22 cellular contexts compared by ENCODE assay signal in genomic region chr19:54460230-54461005, GRCh38. TPM values are rescaled to one million over a fixed set of nuclear protein-coding genes. Genes with fewer than 3 reads are reported as not detected.
DNase-seq lines count a peak whose midpoint lies in the region; ATAC-seq and TF ChIP-seq lines count a peak whose summit lies in the region.
"Had no signal": no experiment of that assay in that cellular context is flagged by ENCODE, and none has a peak within 500 bp of the region (broad histone marks: within the 10 kb centered on the region; RNA-seq: fewer than 3 reads in every experiment).

No MANE protein-coding gene starts in this region.

- no peaks in the 10 kb centered on the region for H3K27me3 ChIP-seq in BLaER1 treated with 17β-estradiol and CSF1 and Interleukin-3, amounts not matched to agents 10 nM and 100 nM
- H3K27me3 ChIP-seq in endodermal cell (ENCODE audit: control insufficient read depth, insufficient read depth, low read length, poor library complexity, severe bottlenecking), result no peaks in the 10 kb centered on the region
- peaks cover 0 to 2% (median 0%) of the 10 kb centered on the region in 3 donors for H3K27me3 ChIP-seq in psoas muscle (ENCODE audit: insufficient read depth in 3 of 3, low read length in 2 of 3)
- H3K27me3 ChIP-seq: Peyer's patch had no signal

- H3K27ac ChIP-seq in BLaER1 treated with 17β-estradiol and CSF1 and Interleukin-3, amounts not matched to agents 10 nM and 100 nM, result peak overlapping the region in 6 of 11 experiments; percentile 2 to 47 (median 14); a peak in 9 of 22 replicates
- H3K27ac ChIP-seq in endodermal cell (ENCODE audit: low read depth, low read length) (no peak overlapping the region), psoas muscle (no peak overlapping the region)
- H3K27ac ChIP-seq: thoracic aorta, WERI-Rb-1 had no signal

- H3K9me3 ChIP-seq in BLaER1 treated with 17β-estradiol and CSF1 and Interleukin-3, amounts not matched to agents 10 nM and 100 nM (replicated peaks in 1 of 11), result no peaks in the 10 kb centered on the region
- H3K9me3 ChIP-seq in endodermal cell (ENCODE audit: control insufficient read depth, low read length) (no peaks in the 10 kb centered on the region), psoas muscle (no peaks in the 10 kb centered on the region)
- H3K9me3 ChIP-seq: thoracic aorta had no signal

- peak overlapping the region; percentile 94 to 100 (median 99) for H3K4me2 ChIP-seq in BLaER1 treated with 17β-estradiol and CSF1 and Interleukin-3, amounts not matched to agents 10 nM and 100 nM

- intact Hi-C loops in psoas muscle (cut with DNase I), result loop anchor here in 1 of 2 donors (10.0 kb wide), 1 partner anchor 476 kb away; no protein-coding TSS in a partner anchor

- H3K27ac Mint-ChIP-seq in IgD-negative memory B cell, result peak overlapping the region in 2 of 3 donors; percentile 59 to 76
- no peak overlapping the region for H3K27ac Mint-ChIP-seq in endodermal cell

- H3K36me3 Mint-ChIP-seq in IgD-negative memory B cell (peaks cover 5% of the 10 kb centered on the region), endodermal cell (ENCODE audit: low read depth) (peaks cover 49% of the 10 kb centered on the region)

- H3K36me3 ChIP-seq in BLaER1 treated with 17β-estradiol and CSF1 and Interleukin-3, amounts not matched to agents 10 nM and 100 nM, result peaks cover 65 to 70% (median 68%) of the 10 kb centered on the region in 11 experiments
- H3K36me3 ChIP-seq in endodermal cell (ENCODE audit: control insufficient read depth, insufficient read depth, low read length) (peaks cover 55% of the 10 kb centered on the region), psoas muscle (ENCODE audit: insufficient read depth in 1 of 2, low read depth in 1 of 2) (peaks cover 7 to 69% of the 10 kb centered on the region in 2 donors)

- H3K4me1 Mint-ChIP-seq in IgD-negative memory B cell (peaks cover 9 to 13% (median 12%) of the 10 kb centered on the region in 3 donors), endodermal cell (no peaks in the 10 kb centered on the region)

- 95 to 97% methylated on average over 12 to 36 of the region's 39 CpGs for WGBS in endodermal cell (ENCODE audit: insufficient coverage in 1 of 2, insufficient read length in 1 of 2), 2 experiments
- WGBS in psoas muscle, 3 donors, result 80 to 87% (median 82%) methylated on average over 26 to 39 of the region's 39 CpGs

- peaks cover 50 to 75% (median 62%) of the 10 kb centered on the region in 10 experiments for H3K4me1 ChIP-seq in BLaER1 treated with 17β-estradiol and CSF1 and Interleukin-3, amounts not matched to agents 10 nM and 100 nM
- H3K4me1 ChIP-seq in endodermal cell (ENCODE audit: control insufficient read depth, insufficient read depth, low read length), result no peaks in the 10 kb centered on the region
- H3K4me1 ChIP-seq in psoas muscle, result peaks cover 9% of the 10 kb centered on the region

- H3K4me3 Mint-ChIP-seq in IgD-negative memory B cell (peak overlapping the region in 2 of 4 donors; percentile 28 to 54), endodermal cell (no peak overlapping the region)

- peaks cover 68 to 76% (median 71%) of the 10 kb centered on the region in 11 experiments for H4K20me1 ChIP-seq in BLaER1 treated with 17β-estradiol and CSF1 and Interleukin-3, amounts not matched to agents 10 nM and 100 nM

- TF ChIP-seq CTCF in endodermal cell (conservative IDR thresholded peaks at IDR 0.05) (no peak), psoas muscle (IDR thresholded peaks at IDR 0.05) (no peak)

- no peaks in the 10 kb centered on the region for H3K27me3 Mint-ChIP-seq in IgD-negative memory B cell
- H3K27me3 Mint-ChIP-seq in endodermal cell (ENCODE audit: insufficient read depth), result peaks cover 3% of the 10 kb centered on the region
- H3K27me3 Mint-ChIP-seq: activated CD8-positive, alpha-beta T cell treated with anti-CD3 and anti-CD28 coated beads for 36 hours had no signal

- H3K9me3 Mint-ChIP-seq in IgD-negative memory B cell, result no peaks in the 10 kb centered on the region
- peaks cover 2% of the 10 kb centered on the region for H3K9me3 Mint-ChIP-seq in endodermal cell
- H3K9me3 Mint-ChIP-seq: activated CD8-positive, alpha-beta T cell treated with anti-CD3 and anti-CD28 coated beads for 36 hours had no signal

- peak overlapping the region in 5 of 10 experiments; percentile 41 to 76 (median 51); a peak in 5 of 20 replicates for H3K4me3 ChIP-seq in BLaER1 treated with 17β-estradiol and CSF1 and Interleukin-3, amounts not matched to agents 10 nM and 100 nM
- no peak overlapping the region for H3K4me3 ChIP-seq in endodermal cell (ENCODE audit: low read length)
- no peak overlapping the region for H3K4me3 ChIP-seq in psoas muscle
- H3K4me3 ChIP-seq: thoracic aorta had no signal

- peak overlapping the region; percentile 47 to 97 (median 71); a peak in 21 of 22 replicates for H3K9ac ChIP-seq in BLaER1 treated with 17β-estradiol and CSF1 and Interleukin-3, amounts not matched to agents 10 nM and 100 nM
- H3K9ac ChIP-seq in endodermal cell (ENCODE audit: extremely low read depth, low read length, poor library complexity, severe bottlenecking), result no peak overlapping the region

- DNase-seq in endodermal cell (peak; percentile 60), psoas muscle (peak; percentile 14 to 51), AG20443 (ENCODE audit: low spot score) (no peak), HUDEP-2 (lab: John Stamatoyannopoulos, UW; ENCODE audit: unreplicated experiment in 76 of 76) (no peak)
- DNase-seq: activated CD8-positive, alpha-beta T cell treated with anti-CD3 and anti-CD28 coated beads for 36 hours; activated gamma-delta T cell; DND-41; mesendoderm; NCI-H1417; NCI-H774; Peyer's patch; stimulated activated CD4-positive, alpha-beta T cell treated with anti-CD3 and anti-CD28 coated beads, Interleukin-2, amount 100 ng/mL, for 48 hours; WERI-Rb-1 had no signal

- ATAC-seq in psoas muscle (no peak), HG02763 (IDR thresholded peaks at IDR 0.05; ENCODE audit: unreplicated experiment) (no peak), esophagus mucosa (no peak)
- ATAC-seq: activated CD8-positive, alpha-beta T cell treated with anti-CD3 and anti-CD28 coated beads for 36 hours; sciatic nerve had no signal

RNA-seq across cellular contexts. Expression of gene LENG9, which starts 3.2 kb away (rescaled TPM):
- polyA plus RNA-seq in IgD-negative memory B cell, result not detected
- total RNA-seq in endodermal cell, result 1 to 10 TPM; 2.5 to 3.5 TPM
- 1.1 TPM for polyA plus RNA-seq in endodermal cell (2013, experiment 1 of 2)
- 1.1 TPM for polyA plus RNA-seq in endodermal cell (2013, experiment 2 of 2)
- total RNA-seq in psoas muscle, result 1 to 10 TPM; 2.0 to 3.7 (median 2.7) TPM
- 1 to 10 TPM; 1.7 to 3.9 (median 3.7) TPM for polyA plus RNA-seq in psoas muscle
- total RNA-seq in esophagus mucosa, result 7.2 TPM

RNA-seq across cellular contexts. Expression of gene LENG8, which starts 11.4 kb away (rescaled TPM):
- polyA plus RNA-seq in IgD-negative memory B cell (11.4 TPM), psoas muscle (10 to 100 TPM; 21.7 to 28.6 (median 27.2) TPM)
- total RNA-seq in endodermal cell (100 to 1,000 TPM; 139 to 171 TPM), psoas muscle (10 to 100 TPM; 28.2 to 60.2 (median 41.8) TPM), esophagus mucosa (38.5 TPM)
- polyA plus RNA-seq in endodermal cell (2013, experiment 1 of 2), result 171 TPM
- 130 TPM for polyA plus RNA-seq in endodermal cell (2013, experiment 2 of 2)

RNA-seq across cellular contexts. Expression of gene CDC42EP5, which starts 12.7 kb away (rescaled TPM):
- polyA plus RNA-seq in IgD-negative memory B cell (not detected), psoas muscle (1 to 10 TPM; 1.1 to 4.1 (median 3.1) TPM)
- total RNA-seq in endodermal cell (under 1 TPM in 1 of 2 donors, not detected in 1; 0.49 TPM), psoas muscle (1 to 10 TPM; 5.0 to 7.4 (median 6.0) TPM), esophagus mucosa (18.2 TPM)
- polyA plus RNA-seq in endodermal cell (2013, experiment 1 of 2), result 7.0 TPM
- polyA plus RNA-seq in endodermal cell (2013, experiment 2 of 2), result 8.3 TPM
- polyA plus RNA-seq: CD14-positive monocyte had no signal

RNA-seq across cellular contexts. Expression of gene LAIR2, which starts 42.2 kb away (rescaled TPM):
- polyA plus RNA-seq in IgD-negative memory B cell (0.99 TPM), psoas muscle (not detected)
- total RNA-seq in endodermal cell (not detected), psoas muscle (not detected), esophagus mucosa (not detected)
- not detected for polyA plus RNA-seq in endodermal cell (2013, experiment 1 of 2)
- not detected for polyA plus RNA-seq in endodermal cell (2013, experiment 2 of 2)
- total RNA-seq: epithelial cell of proximal tubule, LHCN-M2, Peyer's patch, thoracic aorta had no signal

RNA-seq across cellular contexts. Expression of gene TTYH1, which starts 45.2 kb away (rescaled TPM):
- polyA plus RNA-seq in IgD-negative memory B cell (0.16 TPM), psoas muscle (under 1 TPM; 0.38 to 0.63 (median 0.40) TPM)
- total RNA-seq in endodermal cell (1 to 10 TPM; 1.0 to 2.0 TPM), psoas muscle (1 to 10 TPM in 1 of 4 donors, under 1 TPM in 2, not detected in 1; 0.34 to 1.9 (median 0.67) TPM), esophagus mucosa (0.44 TPM)
- polyA plus RNA-seq in endodermal cell (2013, experiment 1 of 2), result 342 TPM
- polyA plus RNA-seq in endodermal cell (2013, experiment 2 of 2), result 263 TPM
- total RNA-seq: LHCN-M2, thoracic aorta had no signal
- polyA plus RNA-seq: CD14-positive monocyte had no signal

Comparison
In these comparisons a context has a peak if more than half of its experiments do, and no peak if none do; other contexts are left out.
1. H3K27ac ChIP-seq: peak in BLaER1 treated with 17β-estradiol and CSF1 and Interleukin-3, amounts not matched to agents 10 nM and 100 nM (6 of 11); none in endodermal cell (single experiment) and psoas muscle (single experiment).
2. DNase-seq: peak in endodermal cell (single experiment) and psoas muscle (2 of 2); none in AG20443 (single experiment) and HUDEP-2 (0 of 76).
3. RNA of gene CDC42EP5, which starts 12.7 kb away (total RNA-seq): 18.2 TPM in esophagus mucosa (single experiment) and 5.0 to 7.4 TPM in psoas muscle; 0.49 TPM in endodermal cell; every median in the first group is over 4 times any median in the second.